In the genomic region with DNA sequence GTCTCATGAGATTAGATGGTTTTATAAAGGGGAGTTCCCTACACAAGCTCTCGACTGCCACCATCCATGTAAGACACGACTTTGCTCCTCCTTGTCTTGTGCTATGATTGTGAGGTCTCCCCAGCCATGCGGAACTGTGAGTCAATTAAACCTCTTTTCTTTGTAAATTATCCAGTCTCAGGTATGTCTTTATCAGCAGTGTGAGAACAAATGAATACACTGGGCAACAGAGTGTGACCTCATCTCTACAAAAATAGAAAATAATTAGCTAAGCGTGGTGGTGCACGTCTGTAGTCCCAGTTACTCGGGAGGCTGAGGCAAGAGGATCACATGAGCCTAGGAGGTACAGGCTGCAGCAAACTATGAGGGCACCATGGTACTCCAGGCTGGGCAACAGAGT, we compare ENCODE assay signal across 23 cellular contexts.
"Had no signal": no experiment of that assay in that cellular context is flagged by ENCODE, and none has a peak within 500 bp of the region (broad histone marks: within the 10 kb centered on the region; RNA-seq: fewer than 3 reads in every experiment).

No MANE protein-coding gene starts in this region.

- H3K9me3 ChIP-seq: left lung, prostate gland, sigmoid colon, testis, tibial artery had no signal

- H3K27me3 ChIP-seq: dorsolateral prefrontal cortex, left lung, sigmoid colon, testis, tibial artery had no signal

- H3K4me1 ChIP-seq: left lung, prostate gland, sigmoid colon, tibial artery had no signal

- H3K27me3 Mint-ChIP-seq: naive thymus-derived CD4-positive, alpha-beta T cell; type B pancreatic cell had no signal

- H3K27ac Mint-ChIP-seq: naive thymus-derived CD4-positive, alpha-beta T cell; nephron; stimulated activated effector memory CD8-positive, alpha-beta T cell treated with anti-CD3 and anti-CD28 coated beads, Interleukin-12 subunit alpha, Interleukin-12 subunit beta, amount 100 ng/mL, for 72 hours; type B pancreatic cell had no signal

- H3K27ac ChIP-seq: dorsolateral prefrontal cortex, left lung, prostate gland, sigmoid colon, testis, tibial artery had no signal

- DNase-seq: dorsolateral prefrontal cortex; effector CD4-positive, alpha-beta T cell; left cardiac atrium; left lung; mesendoderm; midbrain; naive thymus-derived CD4-positive, alpha-beta T cell; nucleus accumbens; right cardiac atrium; sigmoid colon; stimulated activated CD4-positive, alpha-beta T cell treated with anti-CD3 and anti-CD28 coated beads, Interleukin-2, amount 100 ng/mL, for 24 hours; stimulated activated CD4-positive, alpha-beta T cell treated with anti-CD3 and anti-CD28 coated beads, Interleukin-4, amount 100 ng/mL, for 24 hours; stimulated activated naive CD8-positive, alpha-beta T cell treated with anti-CD3 and anti-CD28 coated beads, Interleukin-15, Interleukin-2, amounts not matched to agents 100 U/mL and 50 U/mL, for 24 hours; substantia nigra; testis; tibial artery had no signal

- H3K4me3 Mint-ChIP-seq: naive thymus-derived CD4-positive, alpha-beta T cell; nephron; stimulated activated effector memory CD8-positive, alpha-beta T cell treated with anti-CD3 and anti-CD28 coated beads, Interleukin-12 subunit alpha, Interleukin-12 subunit beta, amount 100 ng/mL, for 72 hours; type B pancreatic cell had no signal

- H3K4me1 Mint-ChIP-seq: nephron; stimulated activated effector memory CD8-positive, alpha-beta T cell treated with anti-CD3 and anti-CD28 coated beads, Interleukin-12 subunit alpha, Interleukin-12 subunit beta, amount 100 ng/mL, for 72 hours had no signal

- H3K4me3 ChIP-seq: dorsolateral prefrontal cortex, left lung, prostate gland, sigmoid colon, testis, tibial artery had no signal

- H3K9me3 Mint-ChIP-seq: naive thymus-derived CD4-positive, alpha-beta T cell; nephron; stimulated activated effector memory CD8-positive, alpha-beta T cell treated with anti-CD3 and anti-CD28 coated beads, Interleukin-12 subunit alpha, Interleukin-12 subunit beta, amount 100 ng/mL, for 72 hours; type B pancreatic cell had no signal

- ATAC-seq: left cardiac atrium; left lung; naive thymus-derived CD4-positive, alpha-beta T cell; right cardiac atrium; stimulated activated effector memory CD8-positive, alpha-beta T cell treated with anti-CD3 and anti-CD28 coated beads, Interleukin-12 subunit alpha, Interleukin-12 subunit beta, amount 100 ng/mL, for 72 hours; stimulated activated naive CD8-positive, alpha-beta T cell treated with anti-CD3 and anti-CD28 coated beads, Interleukin-15, Interleukin-2, amounts not matched to agents 100 U/mL and 50 U/mL, for 24 hours had no signal

- FAIRE-seq: colon, frontal cortex, keratinocyte had no signal
